Comparison of ENCODE assay signal across 9 cellular contexts in genomic region chr10:43076876-43077420, GRCh38. TPM values are rescaled to one million over a fixed set of nuclear protein-coding genes. Genes with fewer than 3 reads are reported as not detected.
A peak's percentile ranks its signal among the peaks of the same experiment; 100 is the strongest.
DNase-seq lines count a peak whose midpoint lies in the region; ATAC-seq and TF ChIP-seq lines count a peak whose summit lies in the region.
"Had no signal": no experiment of that assay in that cellular context is flagged by ENCODE, and none has a peak within 500 bp of the region (broad histone marks: within the 10 kb centered on the region; RNA-seq: fewer than 3 reads in every experiment).

Gene RET (plus strand): TSS chr10:43077069. CDS start chr10:43077259, 190 bp downstream.

- H3K36me3 Mint-ChIP-seq in nephron (ENCODE audit: low read depth) = no peaks in the 10 kb centered on the region

- intact Hi-C loops in Panc1 (cut with micrococcal nuclease; ENCODE audit: unreplicated experiment) = no loop called here

- no peaks in the 10 kb centered on the region for H3K9me3 Mint-ChIP-seq in nephron

- TF ChIP-seq CTCF in Panc1 (IDR thresholded peaks at IDR 0.05) (no peak), epithelial cell of esophagus (IDR thresholded peaks at IDR 0.05; ENCODE audit: insufficient read depth, low read depth, low read length, missing control alignments) (no peak), nephron (IDR thresholded peaks at IDR 0.05; ENCODE audit: unreplicated experiment in 3 of 3) (no peak)

- CTCF ChIA-PET in Panc1 (lab: Charles Lee) = interaction anchor here (0.6 to 0.7 kb wide), 5 partner anchors 48 to 688 kb away, joined by 4 to 8 read pairs (median 6); no protein-coding TSS in a partner anchor

- H3K4me3 Mint-ChIP-seq in nephron = peak within 1 kb of the TSS; percentile 73 to 78 (median 77)

- H3K4me3 ChIP-seq in Panc1 (ENCODE audit: low read depth in 2 of 2, low read length in 2 of 2) (peak within 1 kb of the TSS; percentile 52 to 55), epithelial cell of esophagus (ENCODE audit: low read length) (peak within 1 kb of the TSS; percentile 8)

- no peaks in the 10 kb centered on the region for H3K27me3 ChIP-seq in Panc1 (ENCODE audit: control insufficient read depth, insufficient read depth, low read length)

- DNase-seq in NCI-H1417 (lab: John Stamatoyannopoulos, UW) = peak in 2 of 3 experiments; percentile 63 to 70
- DNase-seq in NCI-H1417 treated with DMSO at 0.1 percent for 48 hours (lab: John Stamatoyannopoulos, UW) = no peak
- DNase-seq in Panc1 (ENCODE audit: low read depth, low spot score) = no peak
- peak; percentile 53 for DNase-seq in epithelial cell of esophagus (ENCODE audit: low read depth)
- no peak for DNase-seq in stimulated activated naive CD4-positive, alpha-beta T cell (lab: John Stamatoyannopoulos, UW)
- DNase-seq in SKM-1 (lab: John Stamatoyannopoulos, UW; ENCODE audit: unreplicated experiment) = no peak

- H3K4me1 ChIP-seq in Panc1 (ENCODE audit: control insufficient read depth, insufficient read depth, low read length) = peaks cover 9% of the 10 kb centered on the region

- in situ Hi-C loops in Panc1 (cut with HindIII; ENCODE audit: low pct_unique_long_range_greater_than_20kb, low sequenced_read_pairs) = no loop called here

- ATAC-seq in Panc1 = peak; percentile 77
- no peak for ATAC-seq in HG03442 (IDR thresholded peaks at IDR 0.05; ENCODE audit: unreplicated experiment)

- H3K4me1 Mint-ChIP-seq in nephron = no peaks in the 10 kb centered on the region

- H3K27ac Mint-ChIP-seq in nephron = no peak within 1 kb of the TSS

- peaks cover 87% of the 10 kb centered on the region for H3K27me3 Mint-ChIP-seq in nephron (ENCODE audit: low read depth)

- no peaks in the 10 kb centered on the region for H3K36me3 ChIP-seq in Panc1 (ENCODE audit: control insufficient read depth, insufficient read depth, low read length)

- H3K9me3 ChIP-seq in Panc1 (ENCODE audit: control insufficient read depth, insufficient read depth, low read depth, low read length) = no peaks in the 10 kb centered on the region

- POLR2A ChIA-PET in Panc1 (lab: Charles Lee) = interaction anchor here (0.6 kb wide), 1 partner anchor 208 kb away, joined by 3 read pairs; no protein-coding TSS in a partner anchor

- BruUV-seq in Panc1 (replicated peaks; lab: Mats Ljungman, UMichigan) = no TSS peak

- peak within 1 kb of the TSS; percentile 12; the same call in 1 of the 2 replicates for H3K27ac ChIP-seq in Panc1 (ENCODE audit: low read length)

RNA-seq across cellular contexts. Expression of gene RET, which starts in this region (rescaled TPM):
- 81.1 TPM for total RNA-seq in Panc1 (2021; ENCODE audit: unreplicated experiment)
- 134 TPM for polyA plus RNA-seq in Panc1 (2012; ENCODE audit: insufficient read length)
- total RNA-seq: SK-MEL-5 had no signal

Comparison
In these comparisons a context has a peak if more than half of its experiments do, and no peak if none do; other contexts are left out.
1. DNase-seq: peak in NCI-H1417 (2 of 3) and epithelial cell of esophagus (single experiment); none in NCI-H1417 treated with DMSO at 0.1 percent for 48 hours (single experiment), Panc1 (single experiment), stimulated activated naive CD4-positive, alpha-beta T cell (0 of 6) and SKM-1 (single experiment).